Comparison of ENCODE assay signal across 8 cellular contexts in genomic region chr21:42309753-42310213, GRCh38. TPM values are rescaled to one million over a fixed set of nuclear protein-coding genes. Genes with fewer than 3 reads are reported as not detected.
DNase-seq lines count a peak whose midpoint lies in the region; ATAC-seq lines count a peak whose summit lies in the region.

No MANE protein-coding gene starts in this region.

- H3K36me3 ChIP-seq in mesenchymal stem cell (ENCODE audit: control insufficient read depth in 1 of 2, insufficient read depth in 2 of 2, low read depth in 1 of 2, low read length in 2 of 2) = peaks cover 0 to 4% of the 10 kb centered on the region in 2 experiments

- CTCF ChIA-PET in activated CD4-positive, alpha-beta memory T cell treated with anti-CD3 and anti-CD28 coated beads for 36 hours (lab: Charles Lee) = interaction anchor here (0.6 to 4.0 kb wide), 38 partner anchors 8 to 190 kb away, joined by 3 to 34 read pairs (median 4); no protein-coding TSS in a partner anchor

- no peak overlapping the region for H3K4me3 Mint-ChIP-seq in activated CD4-positive, alpha-beta memory T cell treated with anti-CD3 and anti-CD28 coated beads for 36 hours

- H3K27ac Mint-ChIP-seq in activated CD4-positive, alpha-beta memory T cell treated with anti-CD3 and anti-CD28 coated beads for 36 hours = no peak overlapping the region

- H3K18ac ChIP-seq in mesenchymal stem cell (ENCODE audit: low read depth in 1 of 2, low read length in 2 of 2) = no peak overlapping the region

- H3K9me3 ChIP-seq in mesenchymal stem cell (ENCODE audit: control insufficient read depth, low read length) = no peaks in the 10 kb centered on the region

- no peak overlapping the region for H2BK12ac ChIP-seq in mesenchymal stem cell (ENCODE audit: low read length in 2 of 2)

- H3K9me3 Mint-ChIP-seq in activated CD4-positive, alpha-beta memory T cell treated with anti-CD3 and anti-CD28 coated beads for 36 hours = no peaks in the 10 kb centered on the region

- H3K23ac ChIP-seq in mesenchymal stem cell (ENCODE audit: low read length in 2 of 2) = no peak overlapping the region

- H2BK15ac ChIP-seq in mesenchymal stem cell (ENCODE audit: low read depth, poor library complexity, severe bottlenecking) = no peak overlapping the region

- H3K4ac ChIP-seq in mesenchymal stem cell (ENCODE audit: low read depth in 1 of 2, low read length in 2 of 2) = no peak overlapping the region

- intact Hi-C loops in activated CD4-positive, alpha-beta memory T cell treated with anti-CD3 and anti-CD28 coated beads for 36 hours (cut with micrococcal nuclease) = loop anchor here (1.0 to 10.0 kb wide), 3 partner anchors 75 to 164 kb away; no protein-coding TSS in a partner anchor

- no peak overlapping the region for H3K14ac ChIP-seq in mesenchymal stem cell (ENCODE audit: low read length in 2 of 2)

- no peak overlapping the region for H3K9ac ChIP-seq in mesenchymal stem cell (ENCODE audit: low read length)

- no peaks in the 10 kb centered on the region for H3K36me3 Mint-ChIP-seq in activated CD4-positive, alpha-beta memory T cell treated with anti-CD3 and anti-CD28 coated beads for 36 hours

- WGBS in mesenchymal stem cell = 16% methylated on average over 21 of the region's 22 CpGs

- H3K79me1 ChIP-seq in mesenchymal stem cell (replicated peaks; ENCODE audit: low read length, poor library complexity, severe bottlenecking) = peaks cover 1% of the 10 kb centered on the region

- DNase-seq in SHP77 (lab: John Stamatoyannopoulos, UW) (peak; percentile 36 to 45), SHP77 treated with DMSO at 0.1 percent for 48 hours (lab: John Stamatoyannopoulos, UW) (no peak), NCI-H2227 treated with DMSO at 0.1 percent for 48 hours (lab: John Stamatoyannopoulos, UW) (peak; percentile 45), mesenchymal stem cell (peak; percentile 12)
- peak; percentile 83 for DNase-seq in activated CD4-positive, alpha-beta memory T cell treated with anti-CD3 and anti-CD28 coated beads for 36 hours
- DNase-seq in effector CD8-positive, alpha-beta T cell (lab: John Stamatoyannopoulos, UW) = peak; percentile 55
- DNase-seq in stimulated activated CD8-positive, alpha-beta memory T cell treated with anti-CD3 and anti-CD28 coated beads, Interleukin-4, amount 100 ng/mL, for 24 hours (ENCODE audit: low read depth) = peak; percentile 58

- H4K91ac ChIP-seq in mesenchymal stem cell (ENCODE audit: low read length) = no peak overlapping the region

- no peak overlapping the region for H3K27ac ChIP-seq in mesenchymal stem cell (ENCODE audit: low read length, poor library complexity, severe bottlenecking)

- H3K27me3 Mint-ChIP-seq in activated CD4-positive, alpha-beta memory T cell treated with anti-CD3 and anti-CD28 coated beads for 36 hours = peaks cover 5% of the 10 kb centered on the region

- peaks cover 26 to 90% of the 10 kb centered on the region in 2 experiments for H3K27me3 ChIP-seq in mesenchymal stem cell (ENCODE audit: control insufficient read depth in 1 of 2, insufficient read depth in 1 of 2, low read length in 2 of 2)

- no peak for ATAC-seq in HG03135 (IDR thresholded peaks at IDR 0.05; ENCODE audit: unreplicated experiment)

- no peak overlapping the region for H2BK5ac ChIP-seq in mesenchymal stem cell (ENCODE audit: low read depth, low read length, poor library complexity, severe bottlenecking)

- H2AK5ac ChIP-seq in mesenchymal stem cell (ENCODE audit: low read length, severe bottlenecking) = no peak overlapping the region

- no peak overlapping the region for H2AFZ ChIP-seq in mesenchymal stem cell (ENCODE audit: low read depth, low read length)

- no peak overlapping the region for H4K8ac ChIP-seq in mesenchymal stem cell (ENCODE audit: low read length)

- POLR2A ChIA-PET in activated CD4-positive, alpha-beta memory T cell treated with anti-CD3 and anti-CD28 coated beads for 36 hours (lab: Charles Lee) = no interaction called here

- H3K4me1 ChIP-seq in mesenchymal stem cell (ENCODE audit: control insufficient read depth, insufficient read depth, low read depth, low read length) = peaks cover 32% of the 10 kb centered on the region

- H3K4me3 ChIP-seq in mesenchymal stem cell (ENCODE audit: insufficient read depth in 1 of 2, low read depth in 1 of 2, low read length in 2 of 2) = no peak overlapping the region

- no peak overlapping the region for H2BK120ac ChIP-seq in mesenchymal stem cell (ENCODE audit: low read depth, low read length)

- H3K4me1 Mint-ChIP-seq in activated CD4-positive, alpha-beta memory T cell treated with anti-CD3 and anti-CD28 coated beads for 36 hours (ENCODE audit: low read depth) = peaks cover 3% of the 10 kb centered on the region

- H3K4me2 ChIP-seq in mesenchymal stem cell (ENCODE audit: low read length, poor library complexity, severe bottlenecking) = no peak overlapping the region

RNA-seq across cellular contexts. Expression of gene TFF3, which starts 5.4 kb away (rescaled TPM):
- total RNA-seq in activated CD4-positive, alpha-beta memory T cell treated with anti-CD3 and anti-CD28 coated beads for 36 hours = not detected
- not detected for polyA plus RNA-seq in mesenchymal stem cell (2013, experiment 1 of 2)
- polyA plus RNA-seq in mesenchymal stem cell (2013, experiment 2 of 2) = not detected

RNA-seq across cellular contexts. Expression of gene TFF2, which starts 41.0 kb away (rescaled TPM):
- total RNA-seq in activated CD4-positive, alpha-beta memory T cell treated with anti-CD3 and anti-CD28 coated beads for 36 hours = not detected
- polyA plus RNA-seq in mesenchymal stem cell (2013, experiment 1 of 2) = not detected
- not detected for polyA plus RNA-seq in mesenchymal stem cell (2013, experiment 2 of 2)

RNA-seq across cellular contexts. Expression of gene TFF1, which starts 56.6 kb away (rescaled TPM):
- total RNA-seq in activated CD4-positive, alpha-beta memory T cell treated with anti-CD3 and anti-CD28 coated beads for 36 hours = not detected
- polyA plus RNA-seq in mesenchymal stem cell (2013, experiment 1 of 2) = not detected
- polyA plus RNA-seq in mesenchymal stem cell (2013, experiment 2 of 2) = not detected
